8 cellular contexts compared by ENCODE assay signal in genomic region chr17:77834170-77835115, GRCh38.
A peak's percentile ranks its signal among the peaks of the same experiment; 100 is the strongest.
DNase-seq lines count a peak whose midpoint lies in the region; ATAC-seq and TF ChIP-seq lines count a peak whose summit lies in the region.

No MANE protein-coding gene starts in this region.

- H3K27me3 Mint-ChIP-seq in CD4-positive, alpha-beta T cell: peaks cover 4% of the 10 kb centered on the region
- H3K27me3 Mint-ChIP-seq in brain: peaks cover 3% of the 10 kb centered on the region
- H3K27me3 Mint-ChIP-seq in mesothelial cell of epicardium (ENCODE audit: low read depth): peaks cover 13% of the 10 kb centered on the region

- no peak overlapping the region for H3K27ac Mint-ChIP-seq in CD4-positive, alpha-beta T cell
- H3K27ac Mint-ChIP-seq in brain: peak overlapping the region in 3 of 5 experiments; percentile 55 to 83 (median 70)
- no peak overlapping the region for H3K27ac Mint-ChIP-seq in mesothelial cell of epicardium

- DNase-seq in CD4-positive, alpha-beta T cell: peak in 9 of 10 experiments; percentile 29 to 61 (median 53)
- DNase-seq in HUDEP-2 (lab: John Stamatoyannopoulos, UW; ENCODE audit: unreplicated experiment in 76 of 76): peak in 73 of 76 experiments; percentile 9 to 90 (median 70)
- DNase-seq in UCSD-AML1 (lab: John Stamatoyannopoulos, UW; ENCODE audit: unreplicated experiment): peak; percentile 81
- peak; percentile 80 for DNase-seq in lower lobe of right lung
- peak; percentile 35 to 41 for DNase-seq in stimulated activated CD8-positive, alpha-beta memory T cell treated with anti-CD3 and anti-CD28 coated beads, Interleukin-4, amount 100 ng/mL, for 1 hour (ENCODE audit: low read depth in 2 of 2, low spot score in 1 of 2)
- no peak for DNase-seq in mesothelial cell of epicardium (ENCODE audit: low spot score in 2 of 2, unreplicated experiment in 2 of 2)
- no peak for DNase-seq in NCI-H2029 (lab: John Stamatoyannopoulos, UW)

- no peak overlapping the region for H3K4me3 ChIP-seq in lower lobe of right lung

- peak; percentile 90 for ATAC-seq in CD4-positive, alpha-beta T cell (ENCODE audit: poor library complexity)
- peak; percentile 78 to 86 for ATAC-seq in lower lobe of right lung

- no peaks in the 10 kb centered on the region for H3K36me3 ChIP-seq in lower lobe of right lung

- no peak overlapping the region for H3K4me3 Mint-ChIP-seq in CD4-positive, alpha-beta T cell
- H3K4me3 Mint-ChIP-seq in brain (no peak overlapping the region), mesothelial cell of epicardium (no peak overlapping the region)

- intact Hi-C loops in CD4-positive, alpha-beta T cell (cut with DNase I, micrococcal nuclease): loop anchor here in 1 of 2 experiments (10.0 kb wide), 1 partner anchor 50 kb away; no protein-coding TSS in a partner anchor
- intact Hi-C loops in lower lobe of right lung (cut with DNase I): no loop called here

- no peak overlapping the region for H3K27ac ChIP-seq in CD4-positive, alpha-beta T cell (ENCODE audit: low read depth, low read length)
- no peak overlapping the region for H3K27ac ChIP-seq in lower lobe of right lung

- H3K4me1 Mint-ChIP-seq in CD4-positive, alpha-beta T cell (ENCODE audit: low read depth): peaks cover 20% of the 10 kb centered on the region
- H3K4me1 Mint-ChIP-seq in brain: peaks cover 69% of the 10 kb centered on the region
- H3K4me1 Mint-ChIP-seq in mesothelial cell of epicardium: peaks cover 21% of the 10 kb centered on the region

- no peak for TF ChIP-seq CTCF in CD4-positive, alpha-beta T cell (IDR thresholded peaks at IDR 0.05)
- TF ChIP-seq CTCF in brain (conservative IDR thresholded peaks at IDR 0.05): no peak
- TF ChIP-seq CTCF in lower lobe of right lung (IDR thresholded peaks at IDR 0.05): no peak
- no peak for TF ChIP-seq CTCF in mesothelial cell of epicardium (IDR thresholded peaks at IDR 0.05; ENCODE audit: unreplicated experiment)

- POLR2A ChIA-PET in CD4-positive, alpha-beta T cell (lab: Charles Lee): interaction anchor here (1.2 to 2.6 kb wide), 3 partner anchors 9 to 124 kb away, joined by 3 to 7 read pairs (median 4); partner anchors contain the start of gene TNRC6C

- peaks cover 28% of the 10 kb centered on the region for H3K4me1 ChIP-seq in lower lobe of right lung

- H3K9me3 Mint-ChIP-seq in CD4-positive, alpha-beta T cell: no peaks in the 10 kb centered on the region
- H3K9me3 Mint-ChIP-seq in brain (peaks cover 0 to 7% (median 0%) of the 10 kb centered on the region in 5 experiments), mesothelial cell of epicardium (no peaks in the 10 kb centered on the region)

- no peaks in the 10 kb centered on the region for H3K36me3 Mint-ChIP-seq in CD4-positive, alpha-beta T cell (ENCODE audit: low read depth)
- H3K36me3 Mint-ChIP-seq in brain: no peaks in the 10 kb centered on the region
- H3K36me3 Mint-ChIP-seq in mesothelial cell of epicardium: no peaks in the 10 kb centered on the region

- CTCF ChIA-PET in CD4-positive, alpha-beta T cell (lab: Charles Lee): interaction anchor here (1.3 kb wide), 1 partner anchor 9 kb away, joined by 5 read pairs; no protein-coding TSS in a partner anchor

- H3K27me3 ChIP-seq in CD4-positive, alpha-beta T cell (ENCODE audit: control insufficient read depth, insufficient read depth, low read length): no peaks in the 10 kb centered on the region
- peaks cover 7% of the 10 kb centered on the region for H3K27me3 ChIP-seq in lower lobe of right lung (ENCODE audit: low read depth)

- no peaks in the 10 kb centered on the region for H3K9me3 ChIP-seq in CD4-positive, alpha-beta T cell (ENCODE audit: control insufficient read depth, low read length)
- H3K9me3 ChIP-seq in lower lobe of right lung: no peaks in the 10 kb centered on the region

Comparison
In these comparisons a context has a peak if more than half of its experiments do, and no peak if none do; other contexts are left out.
1. DNase-seq: peak in CD4-positive, alpha-beta T cell (9 of 10), HUDEP-2 (73 of 76), UCSD-AML1 (single experiment), lower lobe of right lung (single experiment) and stimulated activated CD8-positive, alpha-beta memory T cell treated with anti-CD3 and anti-CD28 coated beads, Interleukin-4, amount 100 ng/mL, for 1 hour (2 of 2); none in mesothelial cell of epicardium (0 of 2) and NCI-H2029 (single experiment).
2. H3K27ac Mint-ChIP-seq: peak in brain (3 of 5); none in CD4-positive, alpha-beta T cell (single experiment) and mesothelial cell of epicardium (single experiment).